Comparison of ENCODE assay signal across 1 cellular context in the genomic region with DNA sequence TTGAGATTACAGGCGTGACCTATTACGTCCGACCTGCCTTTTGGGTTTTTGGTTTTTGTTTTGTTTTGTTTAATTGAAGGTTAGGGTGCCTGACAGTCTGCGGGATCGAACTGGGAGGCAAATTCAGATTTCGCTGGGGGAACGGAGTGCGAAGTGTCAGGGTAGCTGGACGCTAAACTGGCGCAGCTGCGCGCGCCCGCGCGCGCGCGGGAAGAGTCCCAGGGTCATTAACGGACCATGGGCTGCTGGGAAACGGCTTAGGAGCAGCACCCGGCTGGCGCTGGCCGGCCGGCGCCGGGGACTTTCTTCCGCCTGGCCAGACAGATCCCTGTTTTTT.
TF ChIP-seq lines count a peak whose summit lies in the region.

No MANE protein-coding gene starts in this region.

TF ChIP-seq in K562, 482 proteins besides CTCF, POLR2A, EP300 and RAD21 (continues in another document):
- TF ChIP-seq, protein P1, sequence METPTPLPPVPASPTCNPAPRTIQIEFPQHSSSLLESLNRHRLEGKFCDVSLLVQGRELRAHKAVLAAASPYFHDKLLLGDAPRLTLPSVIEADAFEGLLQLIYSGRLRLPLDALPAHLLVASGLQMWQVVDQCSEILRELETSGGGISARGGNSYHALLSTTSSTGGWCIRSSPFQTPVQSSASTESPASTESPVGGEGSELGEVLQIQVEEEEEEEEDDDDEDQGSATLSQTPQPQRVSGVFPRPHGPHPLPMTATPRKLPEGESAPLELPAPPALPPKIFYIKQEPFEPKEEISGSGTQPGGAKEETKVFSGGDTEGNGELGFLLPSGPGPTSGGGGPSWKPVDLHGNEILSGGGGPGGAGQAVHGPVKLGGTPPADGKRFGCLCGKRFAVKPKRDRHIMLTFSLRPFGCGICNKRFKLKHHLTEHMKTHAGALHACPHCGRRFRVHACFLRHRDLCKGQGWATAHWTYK (CRISPR knock-in tag; IDR thresholded peaks at IDR 0.05): peak; percentile 91; the same call in 1 of the 2 replicates
- TF ChIP-seq MAZ (CRISPR knock-in tag; conservative IDR thresholded peaks at IDR 0.05 in 1 of 2, IDR thresholded peaks at IDR 0.05 in 1 of 2) (peak in 1 of 2 experiments; percentile 55; a peak in 2 of 4 replicates), RCOR1 (IDR thresholded peaks at IDR 0.05; ENCODE audit: borderline replicate concordance in 1 of 2, low read depth in 2 of 2, low read length in 2 of 2) (peak in 1 of 2 experiments; percentile 64; a peak in 1 of 4 replicates), FOXA1 (IDR thresholded peaks at IDR 0.05; ENCODE audit: borderline replicate concordance) (no peak), ZNF41 (CRISPR knock-in tag; conservative IDR thresholded peaks at IDR 0.05) (0 out of 2 replicates have a peak, but pooled peaks have one; percentile 67), IFI16 (CRISPR knock-in tag; IDR thresholded peaks at IDR 0.05) (peak; percentile 65; the same call in 1 of the 2 replicates), SOX6 (IDR thresholded peaks at IDR 0.05) (no peak; the same call in 1 of the 2 replicates), CAMTA2 (CRISPR knock-in tag; conservative IDR thresholded peaks at IDR 0.05) (0 out of 2 replicates have a peak, but pooled peaks have one; percentile 46), TAF7 (tag; IDR thresholded peaks at IDR 0.05) (peak; percentile 90), MCM2 (IDR thresholded peaks at IDR 0.05; ENCODE audit: low read depth) (no peak), HDAC8 (tag; IDR thresholded peaks at IDR 0.05) (peak; percentile 87; the same call in 1 of the 2 replicates), MBD2 (IDR thresholded peaks at IDR 0.05; ENCODE audit: borderline replicate concordance, low read depth) (0 out of 2 replicates have a peak, but pooled peaks have one; percentile 30), NFRKB (IDR thresholded peaks at IDR 0.05; ENCODE audit: low read depth) (peak; percentile 85; the same call in 1 of the 2 replicates), HEY1 (CRISPR knock-in tag; IDR thresholded peaks at IDR 0.05; ENCODE audit: borderline replicate concordance) (0 out of 2 replicates have a peak, but pooled peaks have one; percentile 5), ZBTB7A (IDR thresholded peaks at IDR 0.05; ENCODE audit: borderline replicate concordance, control insufficient read depth, low read depth, low read length) (peak; percentile 53; the same call in 1 of the 2 replicates), NR2C2 (CRISPR knock-in tag; IDR thresholded peaks at IDR 0.05) (peak; percentile 77), NR2C2 (tag; IDR thresholded peaks at IDR 0.05) (no peak), MECOM (CRISPR knock-in tag; IDR thresholded peaks at IDR 0.05) (peak; percentile 75), JUN (IDR thresholded peaks at IDR 0.05; ENCODE audit: borderline replicate concordance, low read depth, low read length) (peak; percentile 30; the same call in 1 of the 2 replicates), JUN (CRISPR knock-in tag; IDR thresholded peaks at IDR 0.05; ENCODE audit: borderline replicate concordance) (no peak), GATA2 (CRISPR knock-in tag; IDR thresholded peaks at IDR 0.05) (no peak), SMARCA4 (IDR thresholded peaks at IDR 0.05) (peak; percentile 78; the same call in 1 of the 2 replicates)
- TF ChIP-seq, protein P2, sequence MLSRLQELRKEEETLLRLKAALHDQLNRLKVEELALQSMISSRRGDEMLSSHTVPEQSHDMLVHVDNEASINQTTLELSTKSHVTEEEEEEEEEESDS (CRISPR knock-in tag; IDR thresholded peaks at IDR 0.05): 0 out of 2 replicates have a peak, but pooled peaks have one; percentile 44
- TF ChIP-seq, protein P3, sequence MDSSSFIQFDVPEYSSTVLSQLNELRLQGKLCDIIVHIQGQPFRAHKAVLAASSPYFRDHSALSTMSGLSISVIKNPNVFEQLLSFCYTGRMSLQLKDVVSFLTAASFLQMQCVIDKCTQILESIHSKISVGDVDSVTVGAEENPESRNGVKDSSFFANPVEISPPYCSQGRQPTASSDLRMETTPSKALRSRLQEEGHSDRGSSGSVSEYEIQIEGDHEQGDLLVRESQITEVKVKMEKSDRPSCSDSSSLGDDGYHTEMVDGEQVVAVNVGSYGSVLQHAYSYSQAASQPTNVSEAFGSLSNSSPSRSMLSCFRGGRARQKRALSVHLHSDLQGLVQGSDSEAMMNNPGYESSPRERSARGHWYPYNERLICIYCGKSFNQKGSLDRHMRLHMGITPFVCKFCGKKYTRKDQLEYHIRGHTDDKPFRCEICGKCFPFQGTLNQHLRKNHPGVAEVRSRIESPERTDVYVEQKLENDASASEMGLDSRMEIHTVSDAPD (CRISPR knock-in tag; IDR thresholded peaks at IDR 0.05): peak; percentile 67; the same call in 1 of the 2 replicates
- TF ChIP-seq, protein P4, sequence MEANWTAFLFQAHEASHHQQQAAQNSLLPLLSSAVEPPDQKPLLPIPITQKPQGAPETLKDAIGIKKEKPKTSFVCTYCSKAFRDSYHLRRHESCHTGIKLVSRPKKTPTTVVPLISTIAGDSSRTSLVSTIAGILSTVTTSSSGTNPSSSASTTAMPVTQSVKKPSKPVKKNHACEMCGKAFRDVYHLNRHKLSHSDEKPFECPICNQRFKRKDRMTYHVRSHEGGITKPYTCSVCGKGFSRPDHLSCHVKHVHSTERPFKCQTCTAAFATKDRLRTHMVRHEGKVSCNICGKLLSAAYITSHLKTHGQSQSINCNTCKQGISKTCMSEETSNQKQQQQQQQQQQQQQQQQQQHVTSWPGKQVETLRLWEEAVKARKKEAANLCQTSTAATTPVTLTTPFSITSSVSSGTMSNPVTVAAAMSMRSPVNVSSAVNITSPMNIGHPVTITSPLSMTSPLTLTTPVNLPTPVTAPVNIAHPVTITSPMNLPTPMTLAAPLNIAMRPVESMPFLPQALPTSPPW (CRISPR knock-in tag; IDR thresholded peaks at IDR 0.05): no peak
- TF ChIP-seq, protein P5, sequence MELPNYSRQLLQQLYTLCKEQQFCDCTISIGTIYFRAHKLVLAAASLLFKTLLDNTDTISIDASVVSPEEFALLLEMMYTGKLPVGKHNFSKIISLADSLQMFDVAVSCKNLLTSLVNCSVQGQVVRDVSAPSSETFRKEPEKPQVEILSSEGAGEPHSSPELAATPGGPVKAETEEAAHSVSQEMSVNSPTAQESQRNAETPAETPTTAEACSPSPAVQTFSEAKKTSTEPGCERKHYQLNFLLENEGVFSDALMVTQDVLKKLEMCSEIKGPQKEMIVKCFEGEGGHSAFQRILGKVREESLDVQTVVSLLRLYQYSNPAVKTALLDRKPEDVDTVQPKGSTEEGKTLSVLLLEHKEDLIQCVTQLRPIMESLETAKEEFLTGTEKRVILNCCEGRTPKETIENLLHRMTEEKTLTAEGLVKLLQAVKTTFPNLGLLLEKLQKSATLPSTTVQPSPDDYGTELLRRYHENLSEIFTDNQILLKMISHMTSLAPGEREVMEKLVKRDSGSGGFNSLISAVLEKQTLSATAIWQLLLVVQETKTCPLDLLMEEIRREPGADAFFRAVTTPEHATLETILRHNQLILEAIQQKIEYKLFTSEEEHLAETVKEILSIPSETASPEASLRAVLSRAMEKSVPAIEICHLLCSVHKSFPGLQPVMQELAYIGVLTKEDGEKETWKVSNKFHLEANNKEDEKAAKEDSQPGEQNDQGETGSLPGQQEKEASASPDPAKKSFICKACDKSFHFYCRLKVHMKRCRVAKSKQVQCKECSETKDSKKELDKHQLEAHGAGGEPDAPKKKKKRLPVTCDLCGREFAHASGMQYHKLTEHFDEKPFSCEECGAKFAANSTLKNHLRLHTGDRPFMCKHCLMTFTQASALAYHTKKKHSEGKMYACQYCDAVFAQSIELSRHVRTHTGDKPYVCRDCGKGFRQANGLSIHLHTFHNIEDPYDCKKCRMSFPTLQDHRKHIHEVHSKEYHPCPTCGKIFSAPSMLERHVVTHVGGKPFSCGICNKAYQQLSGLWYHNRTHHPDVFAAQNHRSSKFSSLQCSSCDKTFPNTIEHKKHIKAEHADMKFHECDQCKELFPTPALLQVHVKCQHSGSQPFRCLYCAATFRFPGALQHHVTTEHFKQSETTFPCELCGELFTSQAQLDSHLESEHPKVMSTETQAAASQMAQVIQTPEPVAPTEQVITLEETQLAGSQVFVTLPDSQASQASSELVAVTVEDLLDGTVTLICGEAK (IDR thresholded peaks at IDR 0.05): peak; percentile 67
- TF ChIP-seq, protein P5 (CRISPR knock-in tag; IDR thresholded peaks at IDR 0.05): no peak
- TF ChIP-seq, protein P6, sequence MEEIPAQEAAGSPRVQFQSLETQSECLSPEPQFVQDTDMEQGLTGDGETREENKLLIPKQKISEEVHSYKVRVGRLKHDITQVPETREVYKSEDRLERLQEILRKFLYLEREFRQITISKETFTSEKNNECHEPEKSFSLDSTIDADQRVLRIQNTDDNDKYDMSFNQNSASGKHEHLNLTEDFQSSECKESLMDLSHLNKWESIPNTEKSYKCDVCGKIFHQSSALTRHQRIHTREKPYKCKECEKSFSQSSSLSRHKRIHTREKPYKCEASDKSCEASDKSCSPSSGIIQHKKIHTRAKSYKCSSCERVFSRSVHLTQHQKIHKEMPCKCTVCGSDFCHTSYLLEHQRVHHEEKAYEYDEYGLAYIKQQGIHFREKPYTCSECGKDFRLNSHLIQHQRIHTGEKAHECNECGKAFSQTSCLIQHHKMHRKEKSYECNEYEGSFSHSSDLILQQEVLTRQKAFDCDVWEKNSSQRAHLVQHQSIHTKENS (CRISPR knock-in tag; IDR thresholded peaks at IDR 0.05): no peak
- TF ChIP-seq, protein P7, sequence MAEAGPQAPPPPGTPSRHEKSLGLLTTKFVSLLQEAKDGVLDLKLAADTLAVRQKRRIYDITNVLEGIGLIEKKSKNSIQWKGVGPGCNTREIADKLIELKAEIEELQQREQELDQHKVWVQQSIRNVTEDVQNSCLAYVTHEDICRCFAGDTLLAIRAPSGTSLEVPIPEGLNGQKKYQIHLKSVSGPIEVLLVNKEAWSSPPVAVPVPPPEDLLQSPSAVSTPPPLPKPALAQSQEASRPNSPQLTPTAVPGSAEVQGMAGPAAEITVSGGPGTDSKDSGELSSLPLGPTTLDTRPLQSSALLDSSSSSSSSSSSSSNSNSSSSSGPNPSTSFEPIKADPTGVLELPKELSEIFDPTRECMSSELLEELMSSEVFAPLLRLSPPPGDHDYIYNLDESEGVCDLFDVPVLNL (CRISPR knock-in tag; IDR thresholded peaks at IDR 0.05; ENCODE audit: low read depth): 0 out of 2 replicates have a peak, but pooled peaks have one; percentile 54
- TF ChIP-seq, protein P8, sequence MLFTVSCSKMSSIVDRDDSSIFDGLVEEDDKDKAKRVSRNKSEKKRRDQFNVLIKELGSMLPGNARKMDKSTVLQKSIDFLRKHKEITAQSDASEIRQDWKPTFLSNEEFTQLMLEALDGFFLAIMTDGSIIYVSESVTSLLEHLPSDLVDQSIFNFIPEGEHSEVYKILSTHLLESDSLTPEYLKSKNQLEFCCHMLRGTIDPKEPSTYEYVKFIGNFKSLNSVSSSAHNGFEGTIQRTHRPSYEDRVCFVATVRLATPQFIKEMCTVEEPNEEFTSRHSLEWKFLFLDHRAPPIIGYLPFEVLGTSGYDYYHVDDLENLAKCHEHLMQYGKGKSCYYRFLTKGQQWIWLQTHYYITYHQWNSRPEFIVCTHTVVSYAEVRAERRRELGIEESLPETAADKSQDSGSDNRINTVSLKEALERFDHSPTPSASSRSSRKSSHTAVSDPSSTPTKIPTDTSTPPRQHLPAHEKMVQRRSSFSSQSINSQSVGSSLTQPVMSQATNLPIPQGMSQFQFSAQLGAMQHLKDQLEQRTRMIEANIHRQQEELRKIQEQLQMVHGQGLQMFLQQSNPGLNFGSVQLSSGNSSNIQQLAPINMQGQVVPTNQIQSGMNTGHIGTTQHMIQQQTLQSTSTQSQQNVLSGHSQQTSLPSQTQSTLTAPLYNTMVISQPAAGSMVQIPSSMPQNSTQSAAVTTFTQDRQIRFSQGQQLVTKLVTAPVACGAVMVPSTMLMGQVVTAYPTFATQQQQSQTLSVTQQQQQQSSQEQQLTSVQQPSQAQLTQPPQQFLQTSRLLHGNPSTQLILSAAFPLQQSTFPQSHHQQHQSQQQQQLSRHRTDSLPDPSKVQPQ (CRISPR knock-in tag; IDR thresholded peaks at IDR 0.05; ENCODE audit: borderline replicate concordance): no peak; the same call in 1 of the 2 replicates
- TF ChIP-seq, protein P9, sequence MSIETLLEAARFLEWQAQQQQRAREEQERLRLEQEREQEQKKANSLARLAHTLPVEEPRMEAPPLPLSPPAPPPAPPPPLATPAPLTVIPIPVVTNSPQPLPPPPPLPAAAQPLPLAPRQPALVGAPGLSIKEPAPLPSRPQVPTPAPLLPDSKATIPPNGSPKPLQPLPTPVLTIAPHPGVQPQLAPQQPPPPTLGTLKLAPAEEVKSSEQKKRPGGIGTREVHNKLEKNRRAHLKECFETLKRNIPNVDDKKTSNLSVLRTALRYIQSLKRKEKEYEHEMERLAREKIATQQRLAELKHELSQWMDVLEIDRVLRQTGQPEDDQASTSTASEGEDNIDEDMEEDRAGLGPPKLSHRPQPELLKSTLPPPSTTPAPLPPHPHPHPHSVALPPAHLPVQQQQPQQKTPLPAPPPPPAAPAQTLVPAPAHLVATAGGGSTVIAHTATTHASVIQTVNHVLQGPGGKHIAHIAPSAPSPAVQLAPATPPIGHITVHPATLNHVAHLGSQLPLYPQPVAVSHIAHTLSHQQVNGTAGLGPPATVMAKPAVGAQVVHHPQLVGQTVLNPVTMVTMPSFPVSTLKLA (conservative IDR thresholded peaks at IDR 0.05): no peak
